1 cellular context compared by ENCODE assay signal in the genomic region with DNA sequence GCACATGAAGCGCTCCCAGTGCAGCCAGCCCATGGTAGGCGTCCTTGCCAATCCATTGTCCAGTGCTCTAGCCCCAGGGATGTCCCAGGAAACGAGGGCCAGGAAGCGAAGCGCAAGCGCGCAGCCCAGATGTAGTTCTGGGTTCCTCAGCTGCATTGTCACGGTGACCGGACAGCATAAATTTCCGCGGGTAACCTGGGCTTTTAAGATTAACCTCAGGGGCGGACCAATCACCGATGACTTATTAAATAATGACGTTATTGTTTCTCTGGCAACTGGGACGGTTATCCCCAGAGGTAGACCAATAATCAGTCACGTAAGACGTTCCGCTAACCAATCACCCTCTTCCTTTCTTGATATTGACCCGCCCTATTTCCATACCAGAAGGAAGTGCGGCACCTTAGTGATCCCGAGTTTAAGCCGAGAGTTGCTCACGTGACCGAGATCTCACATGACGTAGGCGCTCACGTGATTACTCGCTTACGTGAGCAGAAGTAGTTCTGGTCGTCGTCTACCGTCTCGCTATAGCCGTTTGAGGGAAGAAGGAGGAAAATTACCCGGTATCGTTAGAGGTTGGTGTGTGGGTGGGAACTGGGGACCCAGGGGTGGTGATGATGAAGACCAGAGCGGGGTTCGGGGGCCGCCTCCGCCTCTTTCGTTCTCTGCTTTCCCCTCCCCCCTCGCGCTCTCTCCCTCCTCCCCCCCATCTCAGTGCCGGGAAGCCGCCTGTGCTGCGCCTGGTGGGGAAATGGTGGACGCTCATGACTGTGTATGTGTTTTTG.
A peak's percentile ranks its signal among the peaks of the same experiment; 100 is the strongest.
TF ChIP-seq lines count a peak whose summit lies in the region.

A gene (minus strand): TSS at position 178 of the 782 bp plus-strand sequence. CDS start 22 bp downstream, at position 156.
A gene with protein sequence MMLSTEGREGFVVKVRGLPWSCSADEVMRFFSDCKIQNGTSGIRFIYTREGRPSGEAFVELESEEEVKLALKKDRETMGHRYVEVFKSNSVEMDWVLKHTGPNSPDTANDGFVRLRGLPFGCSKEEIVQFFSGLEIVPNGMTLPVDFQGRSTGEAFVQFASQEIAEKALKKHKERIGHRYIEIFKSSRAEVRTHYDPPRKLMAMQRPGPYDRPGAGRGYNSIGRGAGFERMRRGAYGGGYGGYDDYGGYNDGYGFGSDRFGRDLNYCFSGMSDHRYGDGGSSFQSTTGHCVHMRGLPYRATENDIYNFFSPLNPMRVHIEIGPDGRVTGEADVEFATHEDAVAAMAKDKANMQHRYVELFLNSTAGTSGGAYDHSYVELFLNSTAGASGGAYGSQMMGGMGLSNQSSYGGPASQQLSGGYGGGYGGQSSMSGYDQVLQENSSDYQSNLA (plus strand): TSS at position 475 of the 782 bp plus-strand sequence. CDS start 3,767 bp downstream, outside the sequence.

TF ChIP-seq in GM12878, 131 proteins besides CTCF, POLR2A, EP300 and RAD21 (continued from another document and continues in another):
- TF ChIP-seq, protein P1, sequence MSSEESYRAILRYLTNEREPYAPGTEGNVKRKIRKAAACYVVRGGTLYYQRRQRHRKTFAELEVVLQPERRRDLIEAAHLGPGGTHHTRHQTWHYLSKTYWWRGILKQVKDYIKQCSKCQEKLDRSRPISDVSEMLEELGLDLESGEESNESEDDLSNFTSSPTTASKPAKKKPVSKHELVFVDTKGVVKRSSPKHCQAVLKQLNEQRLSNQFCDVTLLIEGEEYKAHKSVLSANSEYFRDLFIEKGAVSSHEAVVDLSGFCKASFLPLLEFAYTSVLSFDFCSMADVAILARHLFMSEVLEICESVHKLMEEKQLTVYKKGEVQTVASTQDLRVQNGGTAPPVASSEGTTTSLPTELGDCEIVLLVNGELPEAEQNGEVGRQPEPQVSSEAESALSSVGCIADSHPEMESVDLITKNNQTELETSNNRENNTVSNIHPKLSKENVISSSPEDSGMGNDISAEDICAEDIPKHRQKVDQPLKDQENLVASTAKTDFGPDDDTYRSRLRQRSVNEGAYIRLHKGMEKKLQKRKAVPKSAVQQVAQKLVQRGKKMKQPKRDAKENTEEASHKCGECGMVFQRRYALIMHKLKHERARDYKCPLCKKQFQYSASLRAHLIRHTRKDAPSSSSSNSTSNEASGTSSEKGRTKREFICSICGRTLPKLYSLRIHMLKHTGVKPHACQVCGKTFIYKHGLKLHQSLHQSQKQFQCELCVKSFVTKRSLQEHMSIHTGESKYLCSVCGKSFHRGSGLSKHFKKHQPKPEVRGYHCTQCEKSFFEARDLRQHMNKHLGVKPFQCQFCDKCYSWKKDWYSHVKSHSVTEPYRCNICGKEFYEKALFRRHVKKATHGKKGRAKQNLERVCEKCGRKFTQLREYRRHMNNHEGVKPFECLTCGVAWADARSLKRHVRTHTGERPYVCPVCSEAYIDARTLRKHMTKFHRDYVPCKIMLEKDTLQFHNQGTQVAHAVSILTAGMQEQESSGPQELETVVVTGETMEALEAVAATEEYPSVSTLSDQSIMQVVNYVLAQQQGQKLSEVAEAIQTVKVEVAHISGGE (CRISPR knock-in tag; IDR thresholded peaks at IDR 0.05): peak; percentile 46; the same call in 1 of the 2 replicates
- TF ChIP-seq FOS (IDR thresholded peaks at IDR 0.05; ENCODE audit: borderline replicate concordance, extremely low read depth, insufficient read length) (peak; percentile 65), KLF5 (IDR thresholded peaks at IDR 0.05; ENCODE audit: partially characterized antibody) (no peak), TAF1 (IDR thresholded peaks at IDR 0.05; ENCODE audit: borderline replicate concordance, low read depth, low read length) (0 out of 2 replicates have a peak, but pooled peaks have one; percentile 46), NBN (IDR thresholded peaks at IDR 0.05) (peak; percentile 97), MYB (IDR thresholded peaks at IDR 0.05; ENCODE audit: borderline replicate concordance, low read depth, low read length) (no peak), RFX5 (IDR thresholded peaks at IDR 0.05; ENCODE audit: low read depth, low read length) (peak; percentile 97), SIN3A (IDR thresholded peaks at IDR 0.05; ENCODE audit: low read depth, low read length) (peak; percentile 82), BMI1 (IDR thresholded peaks at IDR 0.05; ENCODE audit: borderline replicate concordance) (peak; percentile 33; the same call in 1 of the 2 replicates), HDAC2 (IDR thresholded peaks at IDR 0.05) (no peak), CBFB (IDR thresholded peaks at IDR 0.05; ENCODE audit: low read depth) (no peak), CREB1 (IDR thresholded peaks at IDR 0.05; ENCODE audit: low read depth) (peak; percentile 96), IRF4 (IDR thresholded peaks at IDR 0.05; ENCODE audit: low read depth, low read length) (no peak), CHD2 (IDR thresholded peaks at IDR 0.05; ENCODE audit: borderline replicate concordance, low read depth, low read length) (peak; percentile 75; the same call in 1 of the 2 replicates), HCFC1 (IDR thresholded peaks at IDR 0.05; ENCODE audit: low read length) (peak; percentile 35; the same call in 1 of the 2 replicates), ESRRA (IDR thresholded peaks at IDR 0.05; ENCODE audit: low read length) (no peak), CHD1 (IDR thresholded peaks at IDR 0.05; ENCODE audit: low read depth, low read length) (0 out of 2 replicates have a peak, but pooled peaks have one; percentile 69), MXI1 (IDR thresholded peaks at IDR 0.05; ENCODE audit: low read depth, low read length) (peak; percentile 86), NR2C1 (IDR thresholded peaks at IDR 0.05) (no peak), CEBPB (IDR thresholded peaks at IDR 0.05; ENCODE audit: borderline replicate concordance in 1 of 2, low read depth in 2 of 2, low read length in 2 of 2) (peak in 1 of 2 experiments; percentile 19; a peak in 1 of 4 replicates), MTA3 (IDR thresholded peaks at IDR 0.05; ENCODE audit: borderline replicate concordance, low read length) (no peak), ZNF207 (IDR thresholded peaks at IDR 0.05; ENCODE audit: borderline replicate concordance) (no peak), SMC3 (IDR thresholded peaks at IDR 0.05; ENCODE audit: borderline replicate concordance, low read length) (no peak), POLR2AphosphoS2 (IDR thresholded peaks at IDR 0.05; ENCODE audit: low read depth, low read length) (no peak), TCF12 (IDR thresholded peaks at IDR 0.05; ENCODE audit: low read depth, low read length) (peak; percentile 39; the same call in 1 of the 2 replicates), TBL1XR1 (IDR thresholded peaks at IDR 0.05; ENCODE audit: low read depth, low read length) (0 out of 2 replicates have a peak, but pooled peaks have one; percentile 32)
- TF ChIP-seq, protein P2, sequence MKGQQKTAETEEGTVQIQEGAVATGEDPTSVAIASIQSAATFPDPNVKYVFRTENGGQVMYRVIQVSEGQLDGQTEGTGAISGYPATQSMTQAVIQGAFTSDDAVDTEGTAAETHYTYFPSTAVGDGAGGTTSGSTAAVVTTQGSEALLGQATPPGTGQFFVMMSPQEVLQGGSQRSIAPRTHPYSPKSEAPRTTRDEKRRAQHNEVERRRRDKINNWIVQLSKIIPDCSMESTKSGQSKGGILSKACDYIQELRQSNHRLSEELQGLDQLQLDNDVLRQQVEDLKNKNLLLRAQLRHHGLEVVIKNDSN (IDR thresholded peaks at IDR 0.05; ENCODE audit: borderline replicate concordance, extremely low read length, insufficient read depth, low read depth, low read length): peak; percentile 93
- TF ChIP-seq, protein P3, sequence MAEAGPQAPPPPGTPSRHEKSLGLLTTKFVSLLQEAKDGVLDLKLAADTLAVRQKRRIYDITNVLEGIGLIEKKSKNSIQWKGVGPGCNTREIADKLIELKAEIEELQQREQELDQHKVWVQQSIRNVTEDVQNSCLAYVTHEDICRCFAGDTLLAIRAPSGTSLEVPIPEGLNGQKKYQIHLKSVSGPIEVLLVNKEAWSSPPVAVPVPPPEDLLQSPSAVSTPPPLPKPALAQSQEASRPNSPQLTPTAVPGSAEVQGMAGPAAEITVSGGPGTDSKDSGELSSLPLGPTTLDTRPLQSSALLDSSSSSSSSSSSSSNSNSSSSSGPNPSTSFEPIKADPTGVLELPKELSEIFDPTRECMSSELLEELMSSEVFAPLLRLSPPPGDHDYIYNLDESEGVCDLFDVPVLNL (IDR thresholded peaks at IDR 0.05; ENCODE audit: low read depth, low read length): no peak
- TF ChIP-seq, protein P4, sequence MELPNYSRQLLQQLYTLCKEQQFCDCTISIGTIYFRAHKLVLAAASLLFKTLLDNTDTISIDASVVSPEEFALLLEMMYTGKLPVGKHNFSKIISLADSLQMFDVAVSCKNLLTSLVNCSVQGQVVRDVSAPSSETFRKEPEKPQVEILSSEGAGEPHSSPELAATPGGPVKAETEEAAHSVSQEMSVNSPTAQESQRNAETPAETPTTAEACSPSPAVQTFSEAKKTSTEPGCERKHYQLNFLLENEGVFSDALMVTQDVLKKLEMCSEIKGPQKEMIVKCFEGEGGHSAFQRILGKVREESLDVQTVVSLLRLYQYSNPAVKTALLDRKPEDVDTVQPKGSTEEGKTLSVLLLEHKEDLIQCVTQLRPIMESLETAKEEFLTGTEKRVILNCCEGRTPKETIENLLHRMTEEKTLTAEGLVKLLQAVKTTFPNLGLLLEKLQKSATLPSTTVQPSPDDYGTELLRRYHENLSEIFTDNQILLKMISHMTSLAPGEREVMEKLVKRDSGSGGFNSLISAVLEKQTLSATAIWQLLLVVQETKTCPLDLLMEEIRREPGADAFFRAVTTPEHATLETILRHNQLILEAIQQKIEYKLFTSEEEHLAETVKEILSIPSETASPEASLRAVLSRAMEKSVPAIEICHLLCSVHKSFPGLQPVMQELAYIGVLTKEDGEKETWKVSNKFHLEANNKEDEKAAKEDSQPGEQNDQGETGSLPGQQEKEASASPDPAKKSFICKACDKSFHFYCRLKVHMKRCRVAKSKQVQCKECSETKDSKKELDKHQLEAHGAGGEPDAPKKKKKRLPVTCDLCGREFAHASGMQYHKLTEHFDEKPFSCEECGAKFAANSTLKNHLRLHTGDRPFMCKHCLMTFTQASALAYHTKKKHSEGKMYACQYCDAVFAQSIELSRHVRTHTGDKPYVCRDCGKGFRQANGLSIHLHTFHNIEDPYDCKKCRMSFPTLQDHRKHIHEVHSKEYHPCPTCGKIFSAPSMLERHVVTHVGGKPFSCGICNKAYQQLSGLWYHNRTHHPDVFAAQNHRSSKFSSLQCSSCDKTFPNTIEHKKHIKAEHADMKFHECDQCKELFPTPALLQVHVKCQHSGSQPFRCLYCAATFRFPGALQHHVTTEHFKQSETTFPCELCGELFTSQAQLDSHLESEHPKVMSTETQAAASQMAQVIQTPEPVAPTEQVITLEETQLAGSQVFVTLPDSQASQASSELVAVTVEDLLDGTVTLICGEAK (IDR thresholded peaks at IDR 0.05; ENCODE audit: borderline replicate concordance): peak; percentile 59; the same call in 1 of the 2 replicates
- TF ChIP-seq, protein P5, sequence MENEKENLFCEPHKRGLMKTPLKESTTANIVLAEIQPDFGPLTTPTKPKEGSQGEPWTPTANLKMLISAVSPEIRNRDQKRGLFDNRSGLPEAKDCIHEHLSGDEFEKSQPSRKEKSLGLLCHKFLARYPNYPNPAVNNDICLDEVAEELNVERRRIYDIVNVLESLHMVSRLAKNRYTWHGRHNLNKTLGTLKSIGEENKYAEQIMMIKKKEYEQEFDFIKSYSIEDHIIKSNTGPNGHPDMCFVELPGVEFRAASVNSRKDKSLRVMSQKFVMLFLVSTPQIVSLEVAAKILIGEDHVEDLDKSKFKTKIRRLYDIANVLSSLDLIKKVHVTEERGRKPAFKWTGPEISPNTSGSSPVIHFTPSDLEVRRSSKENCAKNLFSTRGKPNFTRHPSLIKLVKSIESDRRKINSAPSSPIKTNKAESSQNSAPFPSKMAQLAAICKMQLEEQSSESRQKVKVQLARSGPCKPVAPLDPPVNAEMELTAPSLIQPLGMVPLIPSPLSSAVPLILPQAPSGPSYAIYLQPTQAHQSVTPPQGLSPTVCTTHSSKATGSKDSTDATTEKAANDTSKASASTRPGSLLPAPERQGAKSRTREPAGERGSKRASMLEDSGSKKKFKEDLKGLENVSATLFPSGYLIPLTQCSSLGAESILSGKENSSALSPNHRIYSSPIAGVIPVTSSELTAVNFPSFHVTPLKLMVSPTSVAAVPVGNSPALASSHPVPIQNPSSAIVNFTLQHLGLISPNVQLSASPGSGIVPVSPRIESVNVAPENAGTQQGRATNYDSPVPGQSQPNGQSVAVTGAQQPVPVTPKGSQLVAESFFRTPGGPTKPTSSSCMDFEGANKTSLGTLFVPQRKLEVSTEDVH (IDR thresholded peaks at IDR 0.05; ENCODE audit: low read depth, partially characterized antibody): peak; percentile 25
- TF ChIP-seq, protein P6, sequence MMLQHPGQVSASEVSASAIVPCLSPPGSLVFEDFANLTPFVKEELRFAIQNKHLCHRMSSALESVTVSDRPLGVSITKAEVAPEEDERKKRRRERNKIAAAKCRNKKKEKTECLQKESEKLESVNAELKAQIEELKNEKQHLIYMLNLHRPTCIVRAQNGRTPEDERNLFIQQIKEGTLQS (IDR thresholded peaks at IDR 0.05; ENCODE audit: borderline replicate concordance, extremely low read depth, low read depth, low read length): peak; percentile 94
- TF ChIP-seq, protein P7, sequence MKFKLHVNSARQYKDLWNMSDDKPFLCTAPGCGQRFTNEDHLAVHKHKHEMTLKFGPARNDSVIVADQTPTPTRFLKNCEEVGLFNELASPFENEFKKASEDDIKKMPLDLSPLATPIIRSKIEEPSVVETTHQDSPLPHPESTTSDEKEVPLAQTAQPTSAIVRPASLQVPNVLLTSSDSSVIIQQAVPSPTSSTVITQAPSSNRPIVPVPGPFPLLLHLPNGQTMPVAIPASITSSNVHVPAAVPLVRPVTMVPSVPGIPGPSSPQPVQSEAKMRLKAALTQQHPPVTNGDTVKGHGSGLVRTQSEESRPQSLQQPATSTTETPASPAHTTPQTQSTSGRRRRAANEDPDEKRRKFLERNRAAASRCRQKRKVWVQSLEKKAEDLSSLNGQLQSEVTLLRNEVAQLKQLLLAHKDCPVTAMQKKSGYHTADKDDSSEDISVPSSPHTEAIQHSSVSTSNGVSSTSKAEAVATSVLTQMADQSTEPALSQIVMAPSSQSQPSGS (IDR thresholded peaks at IDR 0.05; ENCODE audit: low read length): no peak; the same call in 1 of the 2 replicates
- TF ChIP-seq, protein P8, sequence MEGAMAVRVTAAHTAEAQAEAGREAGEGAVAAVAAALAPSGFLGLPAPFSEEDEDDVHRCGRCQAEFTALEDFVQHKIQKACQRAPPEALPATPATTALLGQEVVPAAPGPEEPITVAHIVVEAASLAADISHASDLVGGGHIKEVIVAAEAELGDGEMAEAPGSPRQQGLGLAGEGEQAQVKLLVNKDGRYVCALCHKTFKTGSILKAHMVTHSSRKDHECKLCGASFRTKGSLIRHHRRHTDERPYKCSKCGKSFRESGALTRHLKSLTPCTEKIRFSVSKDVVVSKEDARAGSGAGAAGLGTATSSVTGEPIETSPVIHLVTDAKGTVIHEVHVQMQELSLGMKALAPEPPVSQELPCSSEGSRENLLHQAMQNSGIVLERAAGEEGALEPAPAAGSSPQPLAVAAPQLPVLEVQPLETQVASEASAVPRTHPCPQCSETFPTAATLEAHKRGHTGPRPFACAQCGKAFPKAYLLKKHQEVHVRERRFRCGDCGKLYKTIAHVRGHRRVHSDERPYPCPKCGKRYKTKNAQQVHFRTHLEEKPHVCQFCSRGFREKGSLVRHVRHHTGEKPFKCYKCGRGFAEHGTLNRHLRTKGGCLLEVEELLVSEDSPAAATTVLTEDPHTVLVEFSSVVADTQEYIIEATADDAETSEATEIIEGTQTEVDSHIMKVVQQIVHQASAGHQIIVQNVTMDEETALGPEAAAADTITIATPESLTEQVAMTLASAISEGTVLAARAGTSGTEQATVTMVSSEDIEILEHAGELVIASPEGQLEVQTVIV (IDR thresholded peaks at IDR 0.05; ENCODE audit: borderline replicate concordance, partially characterized antibody): peak; percentile 68
